8 cellular contexts compared by ENCODE assay signal in genomic region chr17:28763804-28764266, GRCh38. TPM values are rescaled to one million over a fixed set of nuclear protein-coding genes. Genes with fewer than 3 reads are reported as not detected.
DNase-seq lines count a peak whose midpoint lies in the region; ATAC-seq and TF ChIP-seq lines count a peak whose summit lies in the region.
"Had no signal": no experiment of that assay in that cellular context is flagged by ENCODE, and none has a peak within 500 bp of the region (broad histone marks: within the 10 kb centered on the region; RNA-seq: fewer than 3 reads in every experiment).

No MANE protein-coding gene starts in this region.

- peaks cover 44% of the 10 kb centered on the region for H3K36me3 ChIP-seq in SJSA1
- H3K36me3 ChIP-seq in aorta (ENCODE audit: control insufficient read depth in 1 of 2, insufficient read depth in 2 of 2, low read length in 1 of 2): peaks cover 2% of the 10 kb centered on the region in 2 donors

- intact Hi-C loops in aorta (cut with DNase I): loop anchor here (5.0 to 10.0 kb wide), 3 partner anchors 78 to 153 kb away; partner anchors contain the start of genes ERAL1 (in 1 of the 2) and FAM222B (in 1 of the 2)

- peak; percentile 74 for TF ChIP-seq CTCF in GM12875 (IDR thresholded peaks at IDR 0.05; ENCODE audit: borderline replicate concordance, insufficient read depth, low read depth, low read length)

- ATAC-seq in aorta (ENCODE audit: low FRiP score): peak; percentile 74

- H3K4me1 ChIP-seq in SJSA1 (replicated peaks) (no peaks in the 10 kb centered on the region), aorta (ENCODE audit: control insufficient read depth in 1 of 2, insufficient read depth in 2 of 2, low read length in 2 of 2) (no peaks in the 10 kb centered on the region)

- H3K27me3 ChIP-seq in SJSA1 (replicated peaks) (no peaks in the 10 kb centered on the region), aorta (ENCODE audit: control insufficient read depth in 1 of 2, insufficient read depth in 2 of 2, low read length in 1 of 2) (no peaks in the 10 kb centered on the region)

- H3K9me3 ChIP-seq in SJSA1 (replicated peaks) (no peaks in the 10 kb centered on the region), aorta (ENCODE audit: control insufficient read depth, low read length) (no peaks in the 10 kb centered on the region)

- no peak overlapping the region for H3K4me3 ChIP-seq in GM12875 (ENCODE audit: low read depth, low read length)
- no peak overlapping the region for H3K4me3 ChIP-seq in SJSA1
- no peak overlapping the region for H3K4me3 ChIP-seq in aorta (ENCODE audit: low read length in 2 of 2)

- H3K27ac ChIP-seq in SJSA1: no peak overlapping the region
- no peak overlapping the region for H3K27ac ChIP-seq in aorta (ENCODE audit: low read depth in 1 of 2, low read length in 2 of 2)

- DNase-seq in M059J (ENCODE audit: low read depth) (peak; percentile 77), SJSA1 (ENCODE audit: low read depth in 1 of 2, low spot score in 2 of 2) (peak; percentile 68 to 76), foreskin melanocyte (peak; percentile 61), pons (ENCODE audit: low spot score) (peak; percentile 91), aorta (peak; percentile 72 to 84)
- DNase-seq in activated effector memory CD4-positive, alpha-beta T cell treated with anti-CD3 and anti-CD28 coated beads, Interleukin-2, amount 50 U/mL, for 16 hours: peak; percentile 90

- 54 to 63% methylated on average over 5 of the region's 5 CpGs for WGBS in aorta, 2 donors

RNA-seq across cellular contexts. Expression of gene TRAF4, which starts 20.0 kb away (rescaled TPM):
- total RNA-seq in M059J (2014; rRNA removed; shearing (Covaris generic)): 44.9 and 48.0 TPM in 2 replicates
- total RNA-seq in SJSA1 (2014; rRNA removed; shearing (Covaris generic)): 38.4 and 51.0 TPM in 2 replicates
- total RNA-seq in aorta: 10 to 100 TPM; 18.8 to 24.6 TPM
- 10 to 100 TPM; 10.7 to 19.3 TPM for polyA plus RNA-seq in aorta

RNA-seq across cellular contexts. Expression of gene NEK8, which starts 35.2 kb away (rescaled TPM):
- total RNA-seq in M059J (2014; rRNA removed; shearing (Covaris generic)): 2.4 and 2.6 TPM in 2 replicates
- total RNA-seq in SJSA1 (2014; rRNA removed; shearing (Covaris generic)): 1.1 and 2.2 TPM in 2 replicates
- total RNA-seq in aorta: 1 to 10 TPM; 1.6 to 4.5 TPM
- polyA plus RNA-seq in aorta: 1 to 10 TPM; 2.0 to 5.3 TPM

RNA-seq across cellular contexts. Expression of gene TLCD1, which starts 37.8 kb away (rescaled TPM):
- total RNA-seq in M059J (2014; rRNA removed; shearing (Covaris generic)): 9.4 and 11.2 TPM in 2 replicates
- 1.6 TPM in 1 of 2 replicates, not detected in the other for total RNA-seq in SJSA1 (2014; rRNA removed; shearing (Covaris generic))
- total RNA-seq in aorta: 1 to 10 TPM in 1 of 2 donors, under 1 TPM in 1; 0.90 to 2.5 TPM
- polyA plus RNA-seq in aorta: 1 to 10 TPM in 1 of 2 donors, not detected in 1; 1.5 TPM
- total RNA-seq: mononuclear cell had no signal

RNA-seq across cellular contexts. Expression of gene RPL23A, which starts 44.0 kb away (rescaled TPM):
- 444 and 507 TPM in 2 replicates for total RNA-seq in M059J (2014; rRNA removed; shearing (Covaris generic))
- total RNA-seq in SJSA1 (2014; rRNA removed; shearing (Covaris generic)): 591 and 789 TPM in 2 replicates
- 1,000 to 10,000 TPM; 1,133 to 1,177 TPM for total RNA-seq in aorta
- polyA plus RNA-seq in aorta: 1,000 to 10,000 TPM; 1,641 to 1,888 TPM

RNA-seq across cellular contexts. Expression of gene RAB34, which starts 46.2 kb away (rescaled TPM):
- total RNA-seq in M059J (2014; rRNA removed; shearing (Covaris generic)): 27.3 and 32.1 TPM in 2 replicates
- total RNA-seq in SJSA1 (2014; rRNA removed; shearing (Covaris generic)): 1,039 and 1,435 TPM in 2 replicates
- 100 to 1,000 TPM; 107 to 115 TPM for total RNA-seq in aorta
- 100 to 1,000 TPM; 133 to 303 TPM for polyA plus RNA-seq in aorta
